9 cellular contexts compared by ENCODE assay signal in the genomic region with DNA sequence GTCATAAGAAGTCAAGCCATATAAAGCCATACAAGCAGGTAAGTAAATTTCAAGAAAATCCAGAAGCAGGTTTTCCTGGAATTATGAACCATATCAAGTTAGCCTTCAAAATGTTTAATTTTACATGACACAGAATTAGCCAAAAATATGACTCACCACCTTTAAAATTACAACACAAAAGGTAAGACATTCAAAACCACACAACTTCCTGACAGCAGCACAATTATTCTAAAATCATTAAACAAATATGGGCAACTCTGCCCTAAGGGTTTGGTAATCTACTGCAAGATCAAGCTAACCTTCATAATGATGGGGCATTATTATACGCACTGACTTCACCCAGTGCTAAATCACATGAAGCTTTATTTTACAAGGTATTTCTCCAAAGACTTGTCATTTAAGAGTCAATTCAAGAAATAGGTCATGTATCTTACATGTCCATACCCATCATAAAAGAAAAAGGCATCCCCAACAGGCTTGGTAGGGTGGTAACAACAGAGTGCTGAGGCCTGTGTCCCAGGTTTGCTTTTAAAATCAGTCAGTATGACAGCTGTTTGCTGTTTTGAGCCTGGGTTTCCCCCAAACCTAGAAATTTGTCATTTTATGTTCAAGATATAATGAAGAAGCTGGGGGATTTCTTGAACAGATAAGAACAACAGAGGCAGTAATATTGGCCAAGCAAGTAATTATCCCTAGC. TPM values are rescaled to one million over a fixed set of nuclear protein-coding genes. Genes with fewer than 3 reads are reported as not detected.
A peak's percentile ranks its signal among the peaks of the same experiment; 100 is the strongest.
DNase-seq lines count a peak whose midpoint lies in the region; ATAC-seq lines count a peak whose summit lies in the region.
"Had no signal": no experiment of that assay in that cellular context is flagged by ENCODE, and none has a peak within 500 bp of the region (broad histone marks: within the 10 kb centered on the region; RNA-seq: fewer than 3 reads in every experiment).

No MANE protein-coding gene starts in this region.

- peak; percentile 95 for ATAC-seq in activated CD4-positive, alpha-beta T cell treated with anti-CD3 and anti-CD28 coated beads for 36 hours
- ATAC-seq in HG02973 (IDR thresholded peaks at IDR 0.05; ENCODE audit: unreplicated experiment) (peak; percentile 46), aorta (ENCODE audit: low FRiP score) (no peak), HG03039 (IDR thresholded peaks at IDR 0.05; ENCODE audit: unreplicated experiment) (no peak)

- H3K27ac Mint-ChIP-seq in activated CD4-positive, alpha-beta T cell treated with anti-CD3 and anti-CD28 coated beads for 36 hours, result peak overlapping the region; percentile 71
- H3K27ac Mint-ChIP-seq in activated naive CD8-positive, alpha-beta T cell, result peak overlapping the region; percentile 50

- CTCF ChIA-PET in activated CD4-positive, alpha-beta T cell treated with anti-CD3 and anti-CD28 coated beads for 36 hours (lab: Charles Lee), result interaction anchor here (1.1 to 1.4 kb wide), 2 partner anchors 11 to 133 kb away, joined by 3 to 4 read pairs; no protein-coding TSS in a partner anchor

- peaks cover 0 to 5% of the 10 kb centered on the region in 2 donors for H3K4me1 ChIP-seq in aorta (ENCODE audit: control insufficient read depth in 1 of 2, insufficient read depth in 2 of 2, low read length in 2 of 2)

- no peak overlapping the region for H3K27ac ChIP-seq in aorta (ENCODE audit: low read depth in 1 of 2, low read length in 2 of 2)

- no peak overlapping the region for H3K4me3 ChIP-seq in aorta (ENCODE audit: low read length in 2 of 2)

- intact Hi-C loops in activated CD4-positive, alpha-beta T cell treated with anti-CD3 and anti-CD28 coated beads for 36 hours (cut with DNase I, micrococcal nuclease), result no loop called here
- intact Hi-C loops in aorta (cut with DNase I), result no loop called here

- H3K27me3 ChIP-seq in aorta (ENCODE audit: control insufficient read depth in 1 of 2, insufficient read depth in 2 of 2, low read length in 1 of 2), result no peaks in the 10 kb centered on the region

- DNase-seq in activated CD4-positive, alpha-beta T cell treated with anti-CD3 and anti-CD28 coated beads for 36 hours, result peak; percentile 19
- DNase-seq in activated CD4-positive, alpha-beta T cell treated with anti-CD3 and anti-CD28 coated beads for 1 hour, result no peak
- DNase-seq in renal cortical epithelial cell (ENCODE audit: low read depth), result peak; percentile 67
- no peak for DNase-seq in HuH-7 (ENCODE audit: low spot score)
- DNase-seq in aorta, result no peak

- H3K9me3 Mint-ChIP-seq in activated CD4-positive, alpha-beta T cell treated with anti-CD3 and anti-CD28 coated beads for 36 hours (ENCODE audit: low read depth), result no peaks in the 10 kb centered on the region
- H3K9me3 Mint-ChIP-seq in activated naive CD8-positive, alpha-beta T cell (ENCODE audit: low read depth), result no peaks in the 10 kb centered on the region

- peaks cover 4% of the 10 kb centered on the region for H3K36me3 Mint-ChIP-seq in activated CD4-positive, alpha-beta T cell treated with anti-CD3 and anti-CD28 coated beads for 36 hours (ENCODE audit: low read depth)
- peaks cover 14% of the 10 kb centered on the region for H3K36me3 Mint-ChIP-seq in activated naive CD8-positive, alpha-beta T cell

- H3K4me1 Mint-ChIP-seq in activated CD4-positive, alpha-beta T cell treated with anti-CD3 and anti-CD28 coated beads for 36 hours, result peaks cover 25% of the 10 kb centered on the region
- H3K4me1 Mint-ChIP-seq in activated naive CD8-positive, alpha-beta T cell (ENCODE audit: low read depth), result peaks cover 23% of the 10 kb centered on the region

- no peaks in the 10 kb centered on the region for H3K36me3 ChIP-seq in aorta (ENCODE audit: control insufficient read depth in 1 of 2, insufficient read depth in 2 of 2, low read length in 1 of 2)

- WGBS in aorta, 2 donors, result 94 to 96% methylated on average over 1 of the region's 1 CpG

- H3K27me3 Mint-ChIP-seq in activated CD4-positive, alpha-beta T cell treated with anti-CD3 and anti-CD28 coated beads for 36 hours, result no peaks in the 10 kb centered on the region
- no peaks in the 10 kb centered on the region for H3K27me3 Mint-ChIP-seq in activated naive CD8-positive, alpha-beta T cell

- POLR2A ChIA-PET in activated CD4-positive, alpha-beta T cell treated with anti-CD3 and anti-CD28 coated beads for 36 hours (lab: Charles Lee), result no interaction called here

- H3K9me3 ChIP-seq in aorta (ENCODE audit: control insufficient read depth, low read length), result no peaks in the 10 kb centered on the region

- no peak overlapping the region for H3K4me3 Mint-ChIP-seq in activated CD4-positive, alpha-beta T cell treated with anti-CD3 and anti-CD28 coated beads for 36 hours
- peak overlapping the region; percentile 18 for H3K4me3 Mint-ChIP-seq in activated naive CD8-positive, alpha-beta T cell

RNA-seq across cellular contexts. Expression of a gene that starts 15.2 kb away (rescaled TPM):
- 10 to 100 TPM in 1 of 2 experiments, 1 to 10 TPM in 1; 9.8 to 14.9 TPM for total RNA-seq in activated CD4-positive, alpha-beta T cell treated with anti-CD3 and anti-CD28 coated beads for 36 hours
- total RNA-seq in renal cortical epithelial cell, result 17.2 and 21.1 TPM in 2 replicates
- total RNA-seq in aorta, result 10 to 100 TPM; 12.7 to 21.6 TPM
- 10 to 100 TPM; 10.3 to 12.6 TPM for polyA plus RNA-seq in aorta

RNA-seq across cellular contexts. Expression of a gene that starts 58.2 kb away (rescaled TPM):
- total RNA-seq in activated CD4-positive, alpha-beta T cell treated with anti-CD3 and anti-CD28 coated beads for 36 hours, result under 1 TPM; 0.72 to 0.85 TPM
- total RNA-seq in renal cortical epithelial cell (under 0.01 TPM in 1 of 2 replicates, not detected in the other), aorta (1 to 10 TPM; 1.1 to 1.8 TPM)
- polyA plus RNA-seq in aorta, result 1 to 10 TPM in 1 of 2 donors, under 1 TPM in 1; 0.08 to 1.8 TPM
- total RNA-seq: G401 had no signal

Comparison
In these comparisons a context has a peak if more than half of its experiments do, and no peak if none do; other contexts are left out.
1. DNase-seq: peak in activated CD4-positive, alpha-beta T cell treated with anti-CD3 and anti-CD28 coated beads for 36 hours (single experiment) and renal cortical epithelial cell (single experiment); none in activated CD4-positive, alpha-beta T cell treated with anti-CD3 and anti-CD28 coated beads for 1 hour (single experiment), HuH-7 (single experiment) and aorta (0 of 2).
2. ATAC-seq: peak in activated CD4-positive, alpha-beta T cell treated with anti-CD3 and anti-CD28 coated beads for 36 hours (single experiment) and HG02973 (single experiment); none in aorta (single experiment) and HG03039 (single experiment).